Comparison of ENCODE assay signal across 2 cellular contexts in the genomic region with DNA sequence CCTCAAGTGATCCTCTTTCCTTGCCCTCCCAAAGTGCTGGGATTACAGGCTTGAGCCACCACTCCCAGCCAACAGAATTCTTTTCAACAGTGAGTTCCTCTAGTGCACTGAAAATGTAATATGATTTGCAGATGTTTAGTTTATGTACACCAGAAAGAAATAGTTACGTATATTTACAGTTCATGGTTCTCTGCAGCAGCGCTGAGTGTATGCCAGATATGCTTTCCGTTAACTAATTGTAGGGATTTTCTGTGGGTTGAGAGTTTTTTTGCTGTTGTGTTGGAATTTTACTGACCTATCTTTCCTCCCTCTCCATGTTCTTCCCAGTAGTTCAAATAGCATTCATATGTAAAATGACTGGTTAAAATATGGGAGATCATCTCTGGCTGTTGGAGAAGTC.
TF ChIP-seq lines count a peak whose summit lies in the region.

No MANE protein-coding gene starts in this region.

TF ChIP-seq in SK-N-SH, 30 proteins besides CTCF, POLR2A, EP300 and RAD21 (continued from another document):
- TF ChIP-seq, protein P1, sequence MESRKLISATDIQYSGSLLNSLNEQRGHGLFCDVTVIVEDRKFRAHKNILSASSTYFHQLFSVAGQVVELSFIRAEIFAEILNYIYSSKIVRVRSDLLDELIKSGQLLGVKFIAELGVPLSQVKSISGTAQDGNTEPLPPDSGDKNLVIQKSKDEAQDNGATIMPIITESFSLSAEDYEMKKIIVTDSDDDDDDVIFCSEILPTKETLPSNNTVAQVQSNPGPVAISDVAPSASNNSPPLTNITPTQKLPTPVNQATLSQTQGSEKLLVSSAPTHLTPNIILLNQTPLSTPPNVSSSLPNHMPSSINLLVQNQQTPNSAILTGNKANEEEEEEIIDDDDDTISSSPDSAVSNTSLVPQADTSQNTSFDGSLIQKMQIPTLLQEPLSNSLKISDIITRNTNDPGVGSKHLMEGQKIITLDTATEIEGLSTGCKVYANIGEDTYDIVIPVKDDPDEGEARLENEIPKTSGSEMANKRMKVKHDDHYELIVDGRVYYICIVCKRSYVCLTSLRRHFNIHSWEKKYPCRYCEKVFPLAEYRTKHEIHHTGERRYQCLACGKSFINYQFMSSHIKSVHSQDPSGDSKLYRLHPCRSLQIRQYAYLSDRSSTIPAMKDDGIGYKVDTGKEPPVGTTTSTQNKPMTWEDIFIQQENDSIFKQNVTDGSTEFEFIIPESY (IDR thresholded peaks at IDR 0.05; ENCODE audit: borderline replicate concordance, low read depth): no peak
- no peak for TF ChIP-seq FOXJ3 (CRISPR knock-in tag; IDR thresholded peaks at IDR 0.05)
- TF ChIP-seq EZH2phosphoT487 (IDR thresholded peaks at IDR 0.05; ENCODE audit: borderline replicate concordance, low read depth): no peak
- TF ChIP-seq JUND (IDR thresholded peaks at IDR 0.05): no peak
- TF ChIP-seq, protein P2, sequence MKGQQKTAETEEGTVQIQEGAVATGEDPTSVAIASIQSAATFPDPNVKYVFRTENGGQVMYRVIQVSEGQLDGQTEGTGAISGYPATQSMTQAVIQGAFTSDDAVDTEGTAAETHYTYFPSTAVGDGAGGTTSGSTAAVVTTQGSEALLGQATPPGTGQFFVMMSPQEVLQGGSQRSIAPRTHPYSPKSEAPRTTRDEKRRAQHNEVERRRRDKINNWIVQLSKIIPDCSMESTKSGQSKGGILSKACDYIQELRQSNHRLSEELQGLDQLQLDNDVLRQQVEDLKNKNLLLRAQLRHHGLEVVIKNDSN (IDR thresholded peaks at IDR 0.05; ENCODE audit: borderline replicate concordance, low read depth): no peak
- TF ChIP-seq MEF2A (IDR thresholded peaks at IDR 0.05; ENCODE audit: borderline replicate concordance, low read depth): no peak
- no peak for TF ChIP-seq MXI1 (IDR thresholded peaks at IDR 0.05; ENCODE audit: low read depth, low read length)
- TF ChIP-seq, protein P3, sequence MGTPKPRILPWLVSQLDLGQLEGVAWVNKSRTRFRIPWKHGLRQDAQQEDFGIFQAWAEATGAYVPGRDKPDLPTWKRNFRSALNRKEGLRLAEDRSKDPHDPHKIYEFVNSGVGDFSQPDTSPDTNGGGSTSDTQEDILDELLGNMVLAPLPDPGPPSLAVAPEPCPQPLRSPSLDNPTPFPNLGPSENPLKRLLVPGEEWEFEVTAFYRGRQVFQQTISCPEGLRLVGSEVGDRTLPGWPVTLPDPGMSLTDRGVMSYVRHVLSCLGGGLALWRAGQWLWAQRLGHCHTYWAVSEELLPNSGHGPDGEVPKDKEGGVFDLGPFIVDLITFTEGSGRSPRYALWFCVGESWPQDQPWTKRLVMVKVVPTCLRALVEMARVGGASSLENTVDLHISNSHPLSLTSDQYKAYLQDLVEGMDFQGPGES (IDR thresholded peaks at IDR 0.05; ENCODE audit: low read depth, low read length): no peak
- no peak for TF ChIP-seq GATA2 (CRISPR knock-in tag; IDR thresholded peaks at IDR 0.05)
- no peak for TF ChIP-seq POLR2AphosphoS5 (IDR thresholded peaks at IDR 0.05; ENCODE audit: low read depth, low read length)
- TF ChIP-seq ELF1 (IDR thresholded peaks at IDR 0.05): no peak
- TF ChIP-seq TCF12 (IDR thresholded peaks at IDR 0.05): no peak
- no peak for TF ChIP-seq SIN3A (IDR thresholded peaks at IDR 0.05; ENCODE audit: borderline replicate concordance, low read depth, low read length)

TF ChIP-seq in SK-N-SH treated with all-trans-retinoic acid at 6 μM for 48 hours, 23 proteins besides CTCF, POLR2A, EP300 and RAD21 (continued from another document):
- no peak for TF ChIP-seq ZFP30 (CRISPR knock-in tag; IDR thresholded peaks at IDR 0.05)
- no peak for TF ChIP-seq RARB (CRISPR knock-in tag; IDR thresholded peaks at IDR 0.05)
- TF ChIP-seq, protein P4, sequence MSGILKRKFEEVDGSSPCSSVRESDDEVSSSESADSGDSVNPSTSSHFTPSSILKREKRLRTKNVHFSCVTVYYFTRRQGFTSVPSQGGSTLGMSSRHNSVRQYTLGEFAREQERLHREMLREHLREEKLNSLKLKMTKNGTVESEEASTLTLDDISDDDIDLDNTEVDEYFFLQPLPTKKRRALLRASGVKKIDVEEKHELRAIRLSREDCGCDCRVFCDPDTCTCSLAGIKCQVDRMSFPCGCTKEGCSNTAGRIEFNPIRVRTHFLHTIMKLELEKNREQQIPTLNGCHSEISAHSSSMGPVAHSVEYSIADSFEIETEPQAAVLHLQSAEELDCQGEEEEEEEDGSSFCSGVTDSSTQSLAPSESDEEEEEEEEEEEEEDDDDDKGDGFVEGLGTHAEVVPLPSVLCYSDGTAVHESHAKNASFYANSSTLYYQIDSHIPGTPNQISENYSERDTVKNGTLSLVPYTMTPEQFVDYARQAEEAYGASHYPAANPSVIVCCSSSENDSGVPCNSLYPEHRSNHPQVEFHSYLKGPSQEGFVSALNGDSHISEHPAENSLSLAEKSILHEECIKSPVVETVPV (CRISPR knock-in tag; IDR thresholded peaks at IDR 0.05): no peak
- no peak for TF ChIP-seq TCF4 (CRISPR knock-in tag; IDR thresholded peaks at IDR 0.05; ENCODE audit: borderline replicate concordance)
- TF ChIP-seq ZNF565 (CRISPR knock-in tag; conservative IDR thresholded peaks at IDR 0.05; ENCODE audit: low read depth): no peak
TF ChIP-seq in SK-N-SH treated with all-trans-retinoic acid at 6 μM for 48 hours: peak in this region for 0.
